8 cellular contexts compared by ENCODE assay signal in the genomic region with DNA sequence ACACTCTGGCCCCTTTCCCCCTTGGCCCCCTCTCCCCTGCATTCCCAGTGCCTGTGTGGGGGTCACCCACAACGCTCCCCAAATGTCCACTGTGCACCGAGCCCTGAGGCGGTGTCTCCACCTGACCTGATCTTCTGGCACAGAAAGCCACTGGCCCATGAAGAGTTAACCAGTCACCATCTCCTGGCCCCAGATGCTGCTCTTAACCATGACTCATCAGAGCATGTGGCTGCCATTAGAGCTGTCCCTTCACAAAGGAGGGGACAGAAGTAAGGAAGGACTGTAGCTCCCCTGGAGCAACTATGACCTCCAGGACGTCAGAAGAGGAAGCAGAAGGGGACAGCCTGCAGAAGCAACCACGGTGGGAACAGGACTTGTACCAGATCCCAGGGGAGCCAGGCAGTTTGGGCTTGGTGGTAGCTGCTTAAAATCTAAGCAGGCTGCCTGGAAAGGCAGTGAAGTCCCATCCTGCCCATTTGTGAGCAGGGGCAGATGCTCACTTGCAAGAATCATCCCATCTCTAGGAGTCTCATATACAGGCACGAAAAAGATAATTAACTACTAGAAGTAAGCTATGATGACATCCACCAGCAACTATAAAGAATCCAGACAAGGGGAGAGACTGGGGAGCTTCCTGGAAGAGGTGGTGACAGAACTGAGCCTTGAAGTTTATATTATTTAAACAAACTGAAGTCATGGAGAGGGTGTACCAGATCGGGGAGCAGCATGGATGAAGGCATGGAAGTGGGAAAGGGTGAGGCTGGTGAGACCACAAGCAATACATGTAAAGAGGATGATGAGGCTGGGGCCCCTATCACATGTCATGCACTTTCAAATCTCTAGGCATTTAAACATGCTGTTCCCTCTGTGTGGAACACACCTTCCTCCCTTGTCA. TPM values are rescaled to one million over a fixed set of nuclear protein-coding genes. Genes with fewer than 3 reads are reported as not detected.
DNase-seq lines count a peak whose midpoint lies in the region; ATAC-seq and TF ChIP-seq lines count a peak whose summit lies in the region.

No MANE protein-coding gene starts in this region.

- H3K27me3 ChIP-seq in adrenal gland: no peaks in the 10 kb centered on the region
- peaks cover 19% of the 10 kb centered on the region for H3K27me3 ChIP-seq in iPS-18a (ENCODE audit: control insufficient read depth, insufficient read depth, low read length)

- peak overlapping the region in 3 of 5 donors; percentile 11 to 72 (median 39) for H3K27ac ChIP-seq in adrenal gland
- H3K27ac ChIP-seq in iPS-18a (ENCODE audit: low read length): no peak overlapping the region

- ATAC-seq in GM21825 (IDR thresholded peaks at IDR 0.05; ENCODE audit: unreplicated experiment): peak; percentile 61
- ATAC-seq in stimulated activated naive CD8-positive, alpha-beta T cell treated with anti-CD3 and anti-CD28 coated beads, Interleukin-15, Interleukin-2, amounts not matched to agents 100 U/mL and 50 U/mL, for 24 hours: peak; percentile 42

- H3K4me3 ChIP-seq in adrenal gland: peak overlapping the region in 1 of 4 donors; percentile 72
- H3K4me3 ChIP-seq in iPS-18a (ENCODE audit: low read length): peak overlapping the region; percentile 71

- intact Hi-C loops in adrenal gland (cut with DNase I): no loop called here

- no peak for TF ChIP-seq CTCF in adrenal gland (IDR thresholded peaks at IDR 0.05)

- H3K36me3 ChIP-seq in adrenal gland (replicated peaks in 1 of 2) (no peaks in the 10 kb centered on the region), iPS-18a (ENCODE audit: control insufficient read depth, low read depth, low read length) (no peaks in the 10 kb centered on the region)

- H3K4me1 ChIP-seq in adrenal gland (replicated peaks in 1 of 2): peaks cover 0 to 20% of the 10 kb centered on the region in 2 donors
- H3K4me1 ChIP-seq in iPS-18a (ENCODE audit: control insufficient read depth, low read depth, low read length): peaks cover 9% of the 10 kb centered on the region

- H3K9ac ChIP-seq in iPS-18a (ENCODE audit: low read length): peak overlapping the region; percentile 48

- no peaks in the 10 kb centered on the region for H3K9me3 ChIP-seq in adrenal gland (replicated peaks in 1 of 3)
- no peaks in the 10 kb centered on the region for H3K9me3 ChIP-seq in iPS-18a (ENCODE audit: control insufficient read depth, low read depth, low read length)

- peak in 1 of 2 donors; percentile 26 for TF ChIP-seq POLR2A in adrenal gland (IDR thresholded peaks at IDR 0.05)

- peak; percentile 7 for DNase-seq in NCI-H1105 (lab: John Stamatoyannopoulos, UW)
- DNase-seq in NCI-H1105 treated with DMSO at 0.1 percent for 48 hours (lab: John Stamatoyannopoulos, UW): no peak
- DNase-seq in NCI-H2029 treated with DMSO at 0.1 percent for 48 hours (lab: John Stamatoyannopoulos, UW): peak; percentile 89
- peak; percentile 63 to 83 (median 73) for DNase-seq in adrenal gland
- no peak for DNase-seq in stimulated activated naive CD8-positive, alpha-beta T cell treated with anti-CD3 and anti-CD28 coated beads, Interleukin-15, Interleukin-2, amounts not matched to agents 100 U/mL and 50 U/mL, for 24 hours
- no peak for DNase-seq in cortex of kidney (lab: John Stamatoyannopoulos, UW)

- WGBS in adrenal gland, 4 donors: 34 to 42% (median 35%) methylated on average over 6 to 7 of the region's 7 CpGs

RNA-seq across cellular contexts. Expression of gene TTC39A, which starts 1.1 kb away (rescaled TPM):
- 10 to 100 TPM in 7 of 8 donors, 1 to 10 TPM in 1; 8.1 to 44.8 (median 24.3) TPM for total RNA-seq in adrenal gland
- polyA plus RNA-seq in adrenal gland: 1 to 10 TPM; 4.7 to 8.7 (median 5.9) TPM

Comparison
In these comparisons a context has a peak if more than half of its experiments do, and no peak if none do; other contexts are left out.
1. DNase-seq: peak in NCI-H1105 (single experiment), NCI-H2029 treated with DMSO at 0.1 percent for 48 hours (single experiment) and adrenal gland (7 of 7); none in NCI-H1105 treated with DMSO at 0.1 percent for 48 hours (single experiment), stimulated activated naive CD8-positive, alpha-beta T cell treated with anti-CD3 and anti-CD28 coated beads, Interleukin-15, Interleukin-2, amounts not matched to agents 100 U/mL and 50 U/mL, for 24 hours (single experiment) and cortex of kidney (single experiment).